In the genomic region with DNA sequence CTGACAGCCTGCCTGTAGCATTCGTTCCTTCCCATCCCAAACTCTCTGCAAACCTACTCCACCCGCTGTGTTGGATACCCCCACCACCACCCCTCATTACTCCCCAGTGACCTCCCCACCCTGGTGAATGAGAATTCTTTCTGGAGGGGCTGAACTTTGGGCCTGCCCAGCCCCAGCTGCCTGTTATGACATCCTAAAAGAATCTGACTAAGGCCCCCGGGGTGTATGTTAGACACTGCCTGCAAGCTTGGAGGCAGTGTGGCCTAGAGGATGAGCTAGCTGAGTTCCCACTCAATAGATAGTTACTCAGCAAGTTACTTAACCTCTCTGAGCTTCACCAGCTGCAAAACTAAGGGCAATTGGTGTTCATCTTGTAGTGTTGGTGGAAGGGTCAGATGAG, we compare ENCODE assay signal across 16 cellular contexts.
DNase-seq lines count a peak whose midpoint lies in the region; ATAC-seq and TF ChIP-seq lines count a peak whose summit lies in the region.
"Had no signal": no experiment of that assay in that cellular context is flagged by ENCODE, and none has a peak within 500 bp of the region (broad histone marks: within the 10 kb centered on the region; RNA-seq: fewer than 3 reads in every experiment).

No MANE protein-coding gene starts in this region.

- H4K20me1 ChIP-seq in neural progenitor cell (ENCODE audit: low read depth), result no peaks in the 10 kb centered on the region
- H4K20me1 ChIP-seq: BLaER1 had no signal

- CTCF ChIA-PET in BJ (lab: Yijun Ruan, JAX), result interaction anchor here (0.6 to 1.3 kb wide), 5 partner anchors 13 to 573 kb away, joined by 3 read pairs; no protein-coding TSS in a partner anchor

- H3F3A ChIP-seq in neural progenitor cell (ENCODE audit: low read depth), result no peaks in the 10 kb centered on the region

- POLR2A ChIA-PET in BJ (lab: Charles Lee), result interaction anchor here (0.6 kb wide), 1 partner anchor 13 kb away, joined by 3 read pairs; no protein-coding TSS in a partner anchor

- H3K36me3 Mint-ChIP-seq in neural progenitor cell, result no peaks in the 10 kb centered on the region

- H3K9me3 ChIP-seq in neural progenitor cell (ENCODE audit: low read depth), result no peaks in the 10 kb centered on the region
- H3K9me3 ChIP-seq: BLaER1, pancreas had no signal

- H3K4me3 ChIP-seq in BJ (ENCODE audit: low read depth, low read length) (no peak overlapping the region), fibroblast of pulmonary artery (replicated peaks; ENCODE audit: low read depth, low read length) (no peak overlapping the region), neural progenitor cell (no peak overlapping the region)
- H3K4me3 ChIP-seq: BLaER1, pancreas had no signal

- TF ChIP-seq CTCF in BJ (IDR thresholded peaks at IDR 0.05; ENCODE audit: insufficient read depth, low read depth, low read length), result peak; percentile 27; the same call in 1 of the 2 replicates
- no peak for TF ChIP-seq CTCF in fibroblast of pulmonary artery (IDR thresholded peaks at IDR 0.05; ENCODE audit: low read length, missing control alignments)
- no peak for TF ChIP-seq CTCF in neural progenitor cell (IDR thresholded peaks at IDR 0.05)
- TF ChIP-seq CTCF in GM10266 (IDR thresholded peaks at IDR 0.05; ENCODE audit: control insufficient read depth, insufficient read depth, low read depth, missing control alignments), result no peak

- H3K27me3 Mint-ChIP-seq in neural progenitor cell (ENCODE audit: insufficient read depth, low read depth), result peaks cover 8% of the 10 kb centered on the region
- H3K27me3 Mint-ChIP-seq: activated CD8-positive, alpha-beta T cell treated with anti-CD3 and anti-CD28 coated beads for 36 hours had no signal

- no peaks in the 10 kb centered on the region for H3K27me3 ChIP-seq in BJ (ENCODE audit: control insufficient read depth, insufficient read depth, low read length)
- H3K27me3 ChIP-seq in neural progenitor cell, result no peaks in the 10 kb centered on the region
- H3K27me3 ChIP-seq: BLaER1, pancreas had no signal

- no peak overlapping the region for H3K4me2 ChIP-seq in neural progenitor cell
- H3K4me2 ChIP-seq: BLaER1 had no signal

- H3K4me1 ChIP-seq in neural progenitor cell, result no peaks in the 10 kb centered on the region
- H3K4me1 ChIP-seq: BLaER1, pancreas had no signal

- H3K4me1 Mint-ChIP-seq in neural progenitor cell, result peaks cover 6% of the 10 kb centered on the region

- no peaks in the 10 kb centered on the region for H3K79me2 ChIP-seq in neural progenitor cell (ENCODE audit: low read depth)

- no peak overlapping the region for H2AFZ ChIP-seq in neural progenitor cell (replicated peaks)

- H3K4me3 Mint-ChIP-seq in neural progenitor cell, result no peak overlapping the region
- H3K4me3 Mint-ChIP-seq: activated CD8-positive, alpha-beta T cell treated with anti-CD3 and anti-CD28 coated beads for 36 hours had no signal

- peaks cover 9% of the 10 kb centered on the region for H3K9me3 Mint-ChIP-seq in neural progenitor cell
- H3K9me3 Mint-ChIP-seq: activated CD8-positive, alpha-beta T cell treated with anti-CD3 and anti-CD28 coated beads for 36 hours had no signal

- no peak for ATAC-seq in GM18861 (IDR thresholded peaks at IDR 0.05; ENCODE audit: unreplicated experiment)
- ATAC-seq: activated CD8-positive, alpha-beta T cell treated with anti-CD3 and anti-CD28 coated beads for 36 hours had no signal

- peak overlapping the region; percentile 45 for H3K27ac Mint-ChIP-seq in neural progenitor cell
- H3K27ac Mint-ChIP-seq: activated CD8-positive, alpha-beta T cell treated with anti-CD3 and anti-CD28 coated beads for 36 hours had no signal

- H3K27ac ChIP-seq in neural progenitor cell, result no peak overlapping the region
- H3K27ac ChIP-seq: BLaER1, epithelial cell of prostate, pancreas had no signal

- H3K36me3 ChIP-seq in BJ (ENCODE audit: control insufficient read depth, insufficient read depth, low read length) (no peaks in the 10 kb centered on the region), neural progenitor cell (no peaks in the 10 kb centered on the region)
- H3K36me3 ChIP-seq: BLaER1, pancreas had no signal

- DNase-seq in BJ (ENCODE audit: low read depth) (no peak), RPMI7951 (ENCODE audit: low read depth) (peak; percentile 58), fibroblast of pulmonary artery (ENCODE audit: low read depth) (peak; percentile 26), neural progenitor cell (ENCODE audit: low spot score) (no peak), SW480 (ENCODE audit: low spot score) (no peak), GM10266 (ENCODE audit: extremely low spot score) (no peak), NCI-H1417 (lab: John Stamatoyannopoulos, UW) (no peak)
- DNase-seq: activated CD8-positive, alpha-beta T cell treated with anti-CD3 and anti-CD28 coated beads for 36 hours; caudate nucleus; NCI-H1436 treated with DMSO at 0.1 percent for 48 hours; NCI-H82; pancreas; stimulated activated CD8-positive, alpha-beta memory T cell treated with anti-CD3 and anti-CD28 coated beads, Interleukin-4, amount 100 ng/mL, for 48 hours had no signal

- no peak overlapping the region for H3K9ac ChIP-seq in neural progenitor cell
- H3K9ac ChIP-seq: BLaER1 had no signal

Comparison
In these comparisons a context has a peak if more than half of its experiments do, and no peak if none do; other contexts are left out.
1. DNase-seq: peak in RPMI7951 (single experiment) and fibroblast of pulmonary artery (single experiment); none in BJ (single experiment), neural progenitor cell (single experiment), SW480 (single experiment), GM10266 (single experiment) and NCI-H1417 (0 of 3).